ENCODE assay signal across 8 cellular contexts in genomic region chr9:114908104-114908621, GRCh38. TPM values are rescaled to one million over a fixed set of nuclear protein-coding genes. Genes with fewer than 3 reads are reported as not detected.
DNase-seq lines count a peak whose midpoint lies in the region; ATAC-seq and TF ChIP-seq lines count a peak whose summit lies in the region.

No MANE protein-coding gene starts in this region.

- no peak overlapping the region for H2AFZ ChIP-seq in mesenchymal stem cell (ENCODE audit: low read depth, low read length)

- H3K9me3 ChIP-seq in mesenchymal stem cell (ENCODE audit: control insufficient read depth, low read length), result no peaks in the 10 kb centered on the region

- peak overlapping the region in 1 of 2 experiments; percentile 3 for H2BK12ac ChIP-seq in mesenchymal stem cell (ENCODE audit: low read length in 2 of 2)

- no peak for DNase-seq in activated CD4-positive, alpha-beta T cell treated with anti-CD3 and anti-CD28 coated beads for 36 hours
- DNase-seq in activated CD4-positive, alpha-beta T cell treated with anti-CD3 and anti-CD28 coated beads, Interleukin-2, amount 50 U/mL, for 48 hours, result no peak
- DNase-seq in NCI-H1417 treated with DMSO at 0.1 percent for 48 hours (lab: John Stamatoyannopoulos, UW) (peak; percentile 94), mesenchymal stem cell (peak; percentile 75), glutamatergic neuron (no peak), hippocampal formation (lab: John Stamatoyannopoulos, UW) (no peak), GM19238 (ENCODE audit: insufficient read length, low spot score) (no peak)

- H3K27me3 Mint-ChIP-seq in activated CD4-positive, alpha-beta T cell treated with anti-CD3 and anti-CD28 coated beads for 36 hours, result no peaks in the 10 kb centered on the region
- H3K27me3 Mint-ChIP-seq in glutamatergic neuron (ENCODE audit: unreplicated experiment), result peaks cover 1% of the 10 kb centered on the region

- no peaks in the 10 kb centered on the region for H3K9me3 Mint-ChIP-seq in activated CD4-positive, alpha-beta T cell treated with anti-CD3 and anti-CD28 coated beads for 36 hours (ENCODE audit: low read depth)
- H3K9me3 Mint-ChIP-seq in glutamatergic neuron (ENCODE audit: unreplicated experiment), result no peaks in the 10 kb centered on the region

- no peak overlapping the region for H3K4me2 ChIP-seq in mesenchymal stem cell (ENCODE audit: low read length, poor library complexity, severe bottlenecking)

- TF ChIP-seq CTCF in VCaP (conservative IDR thresholded peaks at IDR 0.05), result no peak
- TF ChIP-seq CTCF in glutamatergic neuron (IDR thresholded peaks at IDR 0.05; ENCODE audit: partially characterized antibody, unreplicated experiment), result no peak

- peak overlapping the region; percentile 86 for H3K27ac Mint-ChIP-seq in activated CD4-positive, alpha-beta T cell treated with anti-CD3 and anti-CD28 coated beads for 36 hours
- no peak overlapping the region for H3K27ac Mint-ChIP-seq in glutamatergic neuron (ENCODE audit: unreplicated experiment)

- H3K4me3 Mint-ChIP-seq in activated CD4-positive, alpha-beta T cell treated with anti-CD3 and anti-CD28 coated beads for 36 hours, result peak overlapping the region; percentile 5
- H3K4me3 Mint-ChIP-seq in glutamatergic neuron (ENCODE audit: unreplicated experiment), result no peak overlapping the region

- no peak overlapping the region for H3K14ac ChIP-seq in mesenchymal stem cell (ENCODE audit: low read length in 2 of 2)

- intact Hi-C loops in activated CD4-positive, alpha-beta T cell treated with anti-CD3 and anti-CD28 coated beads for 36 hours (cut with DNase I, micrococcal nuclease), result loop anchor here (2.0 to 10.0 kb wide), 4 partner anchors 21 to 513 kb away; no protein-coding TSS in a partner anchor

- no peak overlapping the region for H2BK5ac ChIP-seq in mesenchymal stem cell (ENCODE audit: low read depth, low read length, poor library complexity, severe bottlenecking)

- H4K91ac ChIP-seq in mesenchymal stem cell (ENCODE audit: low read length), result no peak overlapping the region

- peaks cover 8% of the 10 kb centered on the region for H3K4me1 ChIP-seq in mesenchymal stem cell (ENCODE audit: control insufficient read depth, insufficient read depth, low read depth, low read length)

- no peaks in the 10 kb centered on the region for H3K79me1 ChIP-seq in mesenchymal stem cell (replicated peaks; ENCODE audit: low read length, poor library complexity, severe bottlenecking)

- CTCF ChIA-PET in activated CD4-positive, alpha-beta T cell treated with anti-CD3 and anti-CD28 coated beads for 36 hours (lab: Charles Lee), result interaction anchor here (0.6 to 6.7 kb wide), 18 partner anchors 8 to 636 kb away, joined by 3 to 95 read pairs (median 4); partner anchors contain the start of gene TEX48

- no peak overlapping the region for H3K4me3 ChIP-seq in mesenchymal stem cell (ENCODE audit: insufficient read depth in 1 of 2, low read depth in 1 of 2, low read length in 2 of 2)

- peak; percentile 60 for ATAC-seq in activated CD4-positive, alpha-beta T cell treated with anti-CD3 and anti-CD28 coated beads for 36 hours

- H3K4me1 Mint-ChIP-seq in activated CD4-positive, alpha-beta T cell treated with anti-CD3 and anti-CD28 coated beads for 36 hours, result peaks cover 64% of the 10 kb centered on the region
- H3K4me1 Mint-ChIP-seq in glutamatergic neuron (ENCODE audit: low read depth, unreplicated experiment), result peaks cover 4% of the 10 kb centered on the region

- H3K36me3 ChIP-seq in mesenchymal stem cell (ENCODE audit: control insufficient read depth in 1 of 2, insufficient read depth in 2 of 2, low read depth in 1 of 2, low read length in 2 of 2), result no peaks in the 10 kb centered on the region

- H2AK5ac ChIP-seq in mesenchymal stem cell (ENCODE audit: low read length, severe bottlenecking), result no peak overlapping the region

- H4K8ac ChIP-seq in mesenchymal stem cell (ENCODE audit: low read length), result no peak overlapping the region

- H3K36me3 Mint-ChIP-seq in activated CD4-positive, alpha-beta T cell treated with anti-CD3 and anti-CD28 coated beads for 36 hours (ENCODE audit: low read depth), result peaks cover 70% of the 10 kb centered on the region
- H3K36me3 Mint-ChIP-seq in glutamatergic neuron (ENCODE audit: unreplicated experiment), result no peaks in the 10 kb centered on the region

- POLR2A ChIA-PET in activated CD4-positive, alpha-beta T cell treated with anti-CD3 and anti-CD28 coated beads for 36 hours (lab: Charles Lee), result interaction anchor here (0.6 to 1.2 kb wide), 6 partner anchors 13 to 406 kb away, joined by 3 to 8 read pairs (median 4); no protein-coding TSS in a partner anchor

- WGBS in mesenchymal stem cell, result 41% methylated on average over 3 of the region's 3 CpGs

- no peak overlapping the region for H3K18ac ChIP-seq in mesenchymal stem cell (ENCODE audit: low read depth in 1 of 2, low read length in 2 of 2)

- H3K9ac ChIP-seq in mesenchymal stem cell (ENCODE audit: low read length), result no peak overlapping the region

- H3K27ac ChIP-seq in VCaP (peak overlapping the region; percentile 91), mesenchymal stem cell (ENCODE audit: low read length, poor library complexity, severe bottlenecking) (no peak overlapping the region)

- H2BK120ac ChIP-seq in mesenchymal stem cell (ENCODE audit: low read depth, low read length), result no peak overlapping the region

- no peak overlapping the region for H2BK15ac ChIP-seq in mesenchymal stem cell (ENCODE audit: low read depth, poor library complexity, severe bottlenecking)

- no peak overlapping the region for H3K4ac ChIP-seq in mesenchymal stem cell (ENCODE audit: low read depth in 1 of 2, low read length in 2 of 2)

- H3K27me3 ChIP-seq in mesenchymal stem cell (ENCODE audit: control insufficient read depth in 1 of 2, insufficient read depth in 1 of 2, low read length in 2 of 2), result no peaks in the 10 kb centered on the region

- H3K23ac ChIP-seq in mesenchymal stem cell (ENCODE audit: low read length in 2 of 2), result no peak overlapping the region

RNA-seq across cellular contexts. Expression of gene TNFSF8, which starts 22.2 kb away (rescaled TPM):
- 10 to 100 TPM; 42.3 to 48.2 TPM for total RNA-seq in activated CD4-positive, alpha-beta T cell treated with anti-CD3 and anti-CD28 coated beads for 36 hours
- not detected for polyA plus RNA-seq in mesenchymal stem cell (2013, experiment 1 of 2)
- not detected for polyA plus RNA-seq in mesenchymal stem cell (2013, experiment 2 of 2)
- not detected for total RNA-seq in glutamatergic neuron (ENCODE audit: unreplicated experiment)

Comparison
In these comparisons a context has a peak if more than half of its experiments do, and no peak if none do; other contexts are left out.
1. DNase-seq: peak in NCI-H1417 treated with DMSO at 0.1 percent for 48 hours (single experiment) and mesenchymal stem cell (single experiment); none in activated CD4-positive, alpha-beta T cell treated with anti-CD3 and anti-CD28 coated beads for 36 hours (single experiment), activated CD4-positive, alpha-beta T cell treated with anti-CD3 and anti-CD28 coated beads, Interleukin-2, amount 50 U/mL, for 48 hours (0 of 2), glutamatergic neuron (single experiment), hippocampal formation (0 of 2) and GM19238 (single experiment).
2. RNA of gene TNFSF8, which starts 22.2 kb away (total RNA-seq): 42.3 to 48.2 TPM in activated CD4-positive, alpha-beta T cell treated with anti-CD3 and anti-CD28 coated beads for 36 hours; not detected in glutamatergic neuron (single experiment); every median in the first group is over 10 times any median in the second.